Comparison of ENCODE assay signal across 29 cellular contexts in the genomic region with DNA sequence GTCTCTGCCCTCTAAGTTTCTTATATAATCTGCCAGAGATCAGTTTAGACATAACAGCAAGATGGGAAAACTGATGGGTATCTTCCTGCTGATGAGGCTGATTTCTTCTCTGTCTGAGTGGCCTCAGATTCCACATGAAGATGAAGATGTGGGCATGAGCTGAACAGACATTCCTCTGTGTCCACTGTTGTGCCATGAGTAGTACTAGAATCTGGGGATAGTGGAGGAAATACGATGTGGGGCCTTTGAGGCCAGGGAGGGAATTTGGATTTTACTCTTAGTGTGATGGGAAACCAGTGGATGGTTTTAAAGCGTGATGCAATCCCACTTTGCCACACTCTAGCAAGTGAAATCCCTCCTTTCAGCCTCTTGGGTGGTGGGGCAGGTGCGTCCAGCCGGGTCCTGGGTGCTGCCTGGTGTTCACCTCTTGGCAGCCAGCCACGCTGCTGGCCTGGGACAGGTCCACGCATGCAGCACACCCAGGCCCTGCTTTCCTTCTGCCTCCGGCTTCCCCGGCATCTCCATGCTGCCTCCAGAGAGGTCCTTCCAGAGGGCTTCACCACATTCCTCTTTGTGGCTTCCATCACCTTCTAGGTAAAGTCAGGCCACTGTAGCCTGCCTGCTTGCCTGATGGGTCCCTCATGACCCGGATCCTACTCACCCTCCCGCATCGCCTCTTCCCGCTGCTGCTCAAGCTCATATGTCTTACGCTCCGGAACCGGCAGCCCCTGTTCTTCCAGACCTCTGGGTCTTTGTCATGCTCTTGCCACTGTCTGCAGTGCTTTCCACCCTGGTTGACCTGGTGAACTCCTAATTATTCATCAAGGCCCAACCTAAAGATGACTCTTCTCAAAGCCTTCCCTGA. TPM values are rescaled to one million over a fixed set of nuclear protein-coding genes. Genes with fewer than 3 reads are reported as not detected.
DNase-seq lines count a peak whose midpoint lies in the region; ATAC-seq and TF ChIP-seq lines count a peak whose summit lies in the region.
"Had no signal": no experiment of that assay in that cellular context is flagged by ENCODE, and none has a peak within 500 bp of the region (broad histone marks: within the 10 kb centered on the region; RNA-seq: fewer than 3 reads in every experiment).

No MANE protein-coding gene starts in this region.

- no peak overlapping the region for H3K27ac ChIP-seq in RWPE2 (ENCODE audit: poor library complexity, severe bottlenecking)
- no peak overlapping the region for H3K27ac ChIP-seq in neural progenitor cell
- no peak overlapping the region for H3K27ac ChIP-seq in PC-9
- H3K27ac ChIP-seq in mesenchymal stem cell (ENCODE audit: low read length, poor library complexity, severe bottlenecking) = no peak overlapping the region
- H3K27ac ChIP-seq: esophagus muscularis mucosa, foreskin keratinocyte, pancreas, right atrium auricular region, stomach, thyroid gland, vagina had no signal

- CTCF ChIA-PET in PC-9 (lab: Charles Lee) = interaction anchor here (1.6 kb wide), 1 partner anchor 215 kb away, joined by 4 read pairs; no protein-coding TSS in a partner anchor

- no TSS peak for BruUV-seq in PC-9 (replicated peaks; lab: Mats Ljungman, UMichigan)

- H2AK5ac ChIP-seq in mesenchymal stem cell (ENCODE audit: low read length, severe bottlenecking) = no peak overlapping the region

- no peak overlapping the region for H2BK12ac ChIP-seq in mesenchymal stem cell (ENCODE audit: low read length in 2 of 2)

- no peak overlapping the region for H2BK15ac ChIP-seq in mesenchymal stem cell (ENCODE audit: low read depth, poor library complexity, severe bottlenecking)

- H2AFZ ChIP-seq in neural progenitor cell (replicated peaks) (no peak overlapping the region), PC-9 (no peak overlapping the region), mesenchymal stem cell (ENCODE audit: low read depth, low read length) (no peak overlapping the region)

- no peak for ATAC-seq in stimulated activated naive CD8-positive, alpha-beta T cell treated with anti-CD3 and anti-CD28 coated beads, Interleukin-15, amount 100 ng/mL, for 72 hours
- ATAC-seq in RWPE2 (ENCODE audit: low read depth) = peak; percentile 60
- ATAC-seq: foreskin keratinocyte, HCT116, heart left ventricle, pancreas, PC-3 had no signal

- no peak overlapping the region for H4K8ac ChIP-seq in mesenchymal stem cell (ENCODE audit: low read length)

- no peak for DNase-seq in stimulated activated naive CD8-positive, alpha-beta T cell treated with anti-CD3 and anti-CD28 coated beads, Interleukin-15, amount 100 ng/mL, for 72 hours
- DNase-seq in RWPE2 (ENCODE audit: low spot score) (no peak), neural progenitor cell (ENCODE audit: low spot score) (no peak), PC-9 (no peak), mesenchymal stem cell (no peak), NCI-H748 (lab: John Stamatoyannopoulos, UW; ENCODE audit: unreplicated experiment) (no peak)
- DNase-seq: activated CD4-positive, alpha-beta T cell treated with anti-CD3 and anti-CD28 coated beads, Interleukin-2, amount 50 U/mL, for 48 hours; activated CD4-positive, CD25-positive, alpha-beta regulatory T cell treated with anti-CD3 and anti-CD28 coated beads, Interleukin-2, amount 50 U/mL, for 72 hours; activated naive CD4-positive, alpha-beta T cell treated with Interleukin-2 at 50 U/mL for 16 hours; foreskin keratinocyte; heart left ventricle; NCI-H1694; NCI-H2171; NCI-H526 treated with DMSO at 0.1 percent for 48 hours; pancreas; PC-3; Right ventricle myocardium superior; stimulated activated CD4-positive, alpha-beta T cell treated with anti-CD3 and anti-CD28 coated beads, Interleukin-2, amount 100 ng/mL, for 24 hours; stomach; thyroid gland had no signal

- H4K20me1 ChIP-seq in neural progenitor cell (ENCODE audit: low read depth) (no peaks in the 10 kb centered on the region), PC-9 (ENCODE audit: insufficient read depth) (no peaks in the 10 kb centered on the region)

- H3K4me1 ChIP-seq in RWPE2 (ENCODE audit: insufficient read depth, poor library complexity, severe bottlenecking) (no peaks in the 10 kb centered on the region), neural progenitor cell (no peaks in the 10 kb centered on the region), PC-9 (replicated peaks; ENCODE audit: insufficient read depth) (no peaks in the 10 kb centered on the region), mesenchymal stem cell (ENCODE audit: control insufficient read depth, insufficient read depth, low read depth, low read length) (peaks cover 4% of the 10 kb centered on the region)
- H3K4me1 ChIP-seq: foreskin keratinocyte, pancreas, thyroid gland had no signal

- POLR2A ChIA-PET in PC-9 (lab: Charles Lee; ENCODE audit: unreplicated experiment) = no interaction called here

- no peaks in the 10 kb centered on the region for H3K9me2 ChIP-seq in PC-9 (ENCODE audit: insufficient read depth)

- no peak overlapping the region for H2BK5ac ChIP-seq in mesenchymal stem cell (ENCODE audit: low read depth, low read length, poor library complexity, severe bottlenecking)

- H3K36me3 Mint-ChIP-seq in stimulated activated naive CD8-positive, alpha-beta T cell treated with anti-CD3 and anti-CD28 coated beads, Interleukin-15, Interleukin-2, amounts not matched to agents 100 ng/mL and 50 ng/mL, for 24 hours (ENCODE audit: low read depth) = no peaks in the 10 kb centered on the region
- H3K36me3 Mint-ChIP-seq in neural progenitor cell = no peaks in the 10 kb centered on the region

- intact Hi-C loops in PC-9 (cut with micrococcal nuclease; ENCODE audit: unreplicated experiment) = loop anchor here (10.0 kb wide), 1 partner anchor 102 kb away; no protein-coding TSS in a partner anchor

- 86% methylated on average over 15 of the region's 15 CpGs for WGBS in mesenchymal stem cell

- H3K4me3 ChIP-seq in RWPE2 (ENCODE audit: severe bottlenecking) (no peak overlapping the region), neural progenitor cell (no peak overlapping the region), PC-9 (no peak overlapping the region), mesenchymal stem cell (ENCODE audit: insufficient read depth in 1 of 2, low read depth in 1 of 2, low read length in 2 of 2) (no peak overlapping the region)
- H3K4me3 ChIP-seq: esophagus muscularis mucosa, heart left ventricle, pancreas, right atrium auricular region, smooth muscle cell, stomach, thyroid gland, vagina had no signal

- H3K27ac Mint-ChIP-seq in stimulated activated naive CD8-positive, alpha-beta T cell treated with anti-CD3 and anti-CD28 coated beads, Interleukin-15, Interleukin-2, amounts not matched to agents 100 ng/mL and 50 ng/mL, for 24 hours = peak overlapping the region; percentile 43
- no peak overlapping the region for H3K27ac Mint-ChIP-seq in stimulated activated naive CD8-positive, alpha-beta T cell treated with anti-CD3 and anti-CD28 coated beads, Interleukin-15, amount 100 ng/mL, for 72 hours
- H3K27ac Mint-ChIP-seq in neural progenitor cell = peak overlapping the region; percentile 54
- H3K27ac Mint-ChIP-seq: dendritic cell treated with granulocyte-macrophage colony-stimulating factor and Interleukin-4, amounts not matched to agents 40 ng/mL and 50 ng/mL, for 4 days; nephron had no signal

- H3K4me2 ChIP-seq in neural progenitor cell = no peak overlapping the region
- H3K4me2 ChIP-seq in PC-9 = no peak overlapping the region
- no peak overlapping the region for H3K4me2 ChIP-seq in mesenchymal stem cell (ENCODE audit: low read length, poor library complexity, severe bottlenecking)
- H3K4me2 ChIP-seq: smooth muscle cell had no signal

- peaks cover 4% of the 10 kb centered on the region for H3F3A ChIP-seq in neural progenitor cell (ENCODE audit: low read depth)
- H3F3A ChIP-seq in PC-9 (ENCODE audit: insufficient read depth, low read depth) = no peaks in the 10 kb centered on the region

- H3K4me1 Mint-ChIP-seq in stimulated activated naive CD8-positive, alpha-beta T cell treated with anti-CD3 and anti-CD28 coated beads, Interleukin-15, Interleukin-2, amounts not matched to agents 100 ng/mL and 50 ng/mL, for 24 hours (ENCODE audit: low read depth) = no peaks in the 10 kb centered on the region
- no peaks in the 10 kb centered on the region for H3K4me1 Mint-ChIP-seq in stimulated activated naive CD8-positive, alpha-beta T cell treated with anti-CD3 and anti-CD28 coated beads, Interleukin-15, amount 100 ng/mL, for 72 hours
- H3K4me1 Mint-ChIP-seq in neural progenitor cell = peaks cover 15% of the 10 kb centered on the region
- H3K4me1 Mint-ChIP-seq: IgD-negative memory B cell had no signal

- no peaks in the 10 kb centered on the region for H3K36me3 ChIP-seq in RWPE2 (ENCODE audit: low read depth)
- no peaks in the 10 kb centered on the region for H3K36me3 ChIP-seq in neural progenitor cell
- no peaks in the 10 kb centered on the region for H3K36me3 ChIP-seq in PC-9 (ENCODE audit: low read depth)
- H3K36me3 ChIP-seq in mesenchymal stem cell (ENCODE audit: control insufficient read depth in 1 of 2, insufficient read depth in 2 of 2, low read depth in 1 of 2, low read length in 2 of 2) = no peaks in the 10 kb centered on the region
- H3K36me3 ChIP-seq: esophagus muscularis mucosa, heart left ventricle, pancreas, right atrium auricular region, stomach, thyroid gland, vagina had no signal

- no peak overlapping the region for H3K4me3 Mint-ChIP-seq in stimulated activated naive CD8-positive, alpha-beta T cell treated with anti-CD3 and anti-CD28 coated beads, Interleukin-15, Interleukin-2, amounts not matched to agents 100 ng/mL and 50 ng/mL, for 24 hours
- no peak overlapping the region for H3K4me3 Mint-ChIP-seq in stimulated activated naive CD8-positive, alpha-beta T cell treated with anti-CD3 and anti-CD28 coated beads, Interleukin-15, amount 100 ng/mL, for 72 hours
- no peak overlapping the region for H3K4me3 Mint-ChIP-seq in neural progenitor cell
- H3K4me3 Mint-ChIP-seq: dendritic cell treated with granulocyte-macrophage colony-stimulating factor and Interleukin-4, amounts not matched to agents 40 ng/mL and 50 ng/mL, for 4 days; nephron had no signal

- H3K27me3 ChIP-seq in RWPE2 (ENCODE audit: insufficient read depth, poor library complexity, severe bottlenecking) (no peaks in the 10 kb centered on the region), neural progenitor cell (no peaks in the 10 kb centered on the region), PC-9 (ENCODE audit: insufficient read depth, low read depth) (peaks cover 2% of the 10 kb centered on the region; the same call in 1 of the 2 replicates), mesenchymal stem cell (ENCODE audit: control insufficient read depth in 1 of 2, insufficient read depth in 1 of 2, low read length in 2 of 2) (peaks cover 6 to 10% of the 10 kb centered on the region in 2 experiments)
- H3K27me3 ChIP-seq: esophagus muscularis mucosa, foreskin keratinocyte, heart left ventricle, pancreas, right atrium auricular region, stomach, thyroid gland, vagina had no signal

- H3K23ac ChIP-seq in mesenchymal stem cell (ENCODE audit: low read length in 2 of 2) = no peak overlapping the region

- H2BK120ac ChIP-seq in mesenchymal stem cell (ENCODE audit: low read depth, low read length) = no peak overlapping the region

- H3K9me3 ChIP-seq in RWPE2 (ENCODE audit: severe bottlenecking) = no peaks in the 10 kb centered on the region
- H3K9me3 ChIP-seq in neural progenitor cell (ENCODE audit: low read depth) = no peaks in the 10 kb centered on the region
- no peaks in the 10 kb centered on the region for H3K9me3 ChIP-seq in PC-9 (ENCODE audit: insufficient read depth, low read depth)
- H3K9me3 ChIP-seq in mesenchymal stem cell (ENCODE audit: control insufficient read depth, low read length) = no peaks in the 10 kb centered on the region
- H3K9me3 ChIP-seq: esophagus muscularis mucosa, heart left ventricle, pancreas, right atrium auricular region, stomach, thyroid gland, vagina had no signal

- H3K4ac ChIP-seq in mesenchymal stem cell (ENCODE audit: low read depth in 1 of 2, low read length in 2 of 2) = no peak overlapping the region

- peaks cover 4% of the 10 kb centered on the region for H3K27me3 Mint-ChIP-seq in stimulated activated naive CD8-positive, alpha-beta T cell treated with anti-CD3 and anti-CD28 coated beads, Interleukin-15, Interleukin-2, amounts not matched to agents 100 ng/mL and 50 ng/mL, for 24 hours
- H3K27me3 Mint-ChIP-seq in stimulated activated naive CD8-positive, alpha-beta T cell treated with anti-CD3 and anti-CD28 coated beads, Interleukin-15, amount 100 ng/mL, for 72 hours = peaks cover 7% of the 10 kb centered on the region
- peaks cover 22% of the 10 kb centered on the region for H3K27me3 Mint-ChIP-seq in neural progenitor cell (ENCODE audit: insufficient read depth, low read depth)

- no peak overlapping the region for H3K18ac ChIP-seq in mesenchymal stem cell (ENCODE audit: low read depth in 1 of 2, low read length in 2 of 2)

- H3K9ac ChIP-seq in neural progenitor cell (no peak overlapping the region), mesenchymal stem cell (ENCODE audit: low read length) (no peak overlapping the region)

- H3K79me2 ChIP-seq in neural progenitor cell (ENCODE audit: low read depth) = no peaks in the 10 kb centered on the region
- H3K79me2 ChIP-seq in PC-9 (ENCODE audit: low read depth) = no peaks in the 10 kb centered on the region

- no peak overlapping the region for H4K91ac ChIP-seq in mesenchymal stem cell (ENCODE audit: low read length)

- no peaks in the 10 kb centered on the region for H3K79me1 ChIP-seq in mesenchymal stem cell (replicated peaks; ENCODE audit: low read length, poor library complexity, severe bottlenecking)

- TF ChIP-seq CTCF in RWPE2 (IDR thresholded peaks at IDR 0.05; ENCODE audit: poor library complexity, severe bottlenecking) = no peak
- TF ChIP-seq CTCF in neural progenitor cell (IDR thresholded peaks at IDR 0.05) = no peak
- TF ChIP-seq CTCF in PC-9 (conservative IDR thresholded peaks at IDR 0.05) = no peak

- no peak overlapping the region for H3K14ac ChIP-seq in mesenchymal stem cell (ENCODE audit: low read length in 2 of 2)

- no peaks in the 10 kb centered on the region for H3K9me3 Mint-ChIP-seq in stimulated activated naive CD8-positive, alpha-beta T cell treated with anti-CD3 and anti-CD28 coated beads, Interleukin-15, Interleukin-2, amounts not matched to agents 100 ng/mL and 50 ng/mL, for 24 hours
- no peaks in the 10 kb centered on the region for H3K9me3 Mint-ChIP-seq in stimulated activated naive CD8-positive, alpha-beta T cell treated with anti-CD3 and anti-CD28 coated beads, Interleukin-15, amount 100 ng/mL, for 72 hours
- no peaks in the 10 kb centered on the region for H3K9me3 Mint-ChIP-seq in neural progenitor cell
- H3K9me3 Mint-ChIP-seq: dendritic cell treated with granulocyte-macrophage colony-stimulating factor and Interleukin-4, amounts not matched to agents 40 ng/mL and 50 ng/mL, for 4 days; nephron had no signal

RNA-seq across cellular contexts. Expression of gene SH3PXD2B, which starts 28.1 kb away (rescaled TPM):
- total RNA-seq in neural progenitor cell (ENCODE audit: low replicate concordance) = 27.3 and 46.3 TPM in 2 replicates
- 26.1 and 29.3 TPM in 2 replicates for total RNA-seq in PC-9 (2021)
- 25.7 TPM for polyA plus RNA-seq in mesenchymal stem cell (2013, experiment 1 of 2)
- 23.0 TPM for polyA plus RNA-seq in mesenchymal stem cell (2013, experiment 2 of 2)
- polyA plus RNA-seq: IgD-negative memory B cell had no signal

Comparison
In these comparisons a context has a peak if more than half of its experiments do, and no peak if none do; other contexts are left out.
1. H3K27ac Mint-ChIP-seq: peak in stimulated activated naive CD8-positive, alpha-beta T cell treated with anti-CD3 and anti-CD28 coated beads, Interleukin-15, Interleukin-2, amounts not matched to agents 100 ng/mL and 50 ng/mL, for 24 hours (single experiment) and neural progenitor cell (single experiment); none in stimulated activated naive CD8-positive, alpha-beta T cell treated with anti-CD3 and anti-CD28 coated beads, Interleukin-15, amount 100 ng/mL, for 72 hours (0 of 2).